ENCODE assay signal across 12 cellular contexts in genomic region chr1:25432749-25433388, GRCh38. TPM values are rescaled to one million over a fixed set of nuclear protein-coding genes. Genes with fewer than 3 reads are reported as not detected.
DNase-seq lines count a peak whose midpoint lies in the region; ATAC-seq and TF ChIP-seq lines count a peak whose summit lies in the region.
"Had no signal": no experiment of that assay in that cellular context is flagged by ENCODE, and none has a peak within 500 bp of the region (broad histone marks: within the 10 kb centered on the region; RNA-seq: fewer than 3 reads in every experiment).

No MANE protein-coding gene starts in this region.

- POLR2A ChIA-PET in activated CD8-positive, alpha-beta T cell treated with anti-CD3 and anti-CD28 coated beads for 36 hours (lab: Charles Lee) = no interaction called here
- POLR2A ChIA-PET in GM10248 (lab: Yijun Ruan, JAX) = no interaction called here

- intact Hi-C loops in mammary epithelial cell (cut with micrococcal nuclease) = loop anchor here (2.0 to 10.0 kb wide), 2 partner anchors 92 to 140 kb away; no protein-coding TSS in a partner anchor
- intact Hi-C loops in breast epithelium (cut with DNase I; ENCODE audit: low total_unique reads) = no loop called here
- intact Hi-C loops in activated CD8-positive, alpha-beta T cell treated with anti-CD3 and anti-CD28 coated beads for 36 hours (cut with micrococcal nuclease) = no loop called here

- in situ Hi-C loops in mammary epithelial cell (cut with MboI; ENCODE audit: low sequenced_read_pairs in 2 of 2) (no loop called here), GM13976 (cut with MboI; ENCODE audit: low sequenced_read_pairs, unreplicated experiment) (no loop called here)

- peak overlapping the region; percentile 86 for H3K4me3 Mint-ChIP-seq in activated CD8-positive, alpha-beta T cell treated with anti-CD3 and anti-CD28 coated beads for 36 hours
- peak overlapping the region; percentile 88 for H3K4me3 Mint-ChIP-seq in type B pancreatic cell

- H3K36me3 ChIP-seq in mammary epithelial cell (ENCODE audit: insufficient read depth, low read length) (no peaks in the 10 kb centered on the region), breast epithelium (no peaks in the 10 kb centered on the region)

- no peaks in the 10 kb centered on the region for H4K20me1 ChIP-seq in mammary epithelial cell (ENCODE audit: insufficient read depth, low read length)

- 92% methylated on average over 6 of the region's 6 CpGs for WGBS in mammary epithelial cell (ENCODE audit: low coverage, missing lambda C conversion rate)

- DNase-seq in mammary epithelial cell = no peak
- no peak for DNase-seq in breast epithelium (ENCODE audit: low spot score in 2 of 2)
- no peak for DNase-seq in activated CD8-positive, alpha-beta T cell treated with anti-CD3 and anti-CD28 coated beads for 36 hours
- DNase-seq in type B pancreatic cell (ENCODE audit: extremely low spot score, unreplicated experiment) = no peak
- no peak for DNase-seq in GM10248 (ENCODE audit: extremely low spot score)
- no peak for DNase-seq in islet precursor cell
- DNase-seq in GM13976 (ENCODE audit: low spot score) = no peak
- DNase-seq: dermis blood vessel endothelial cell, GOT3, NCI-H1105 treated with DMSO at 0.1 percent for 48 hours, sigmoid colon had no signal

- H3K4me1 Mint-ChIP-seq in activated CD8-positive, alpha-beta T cell treated with anti-CD3 and anti-CD28 coated beads for 36 hours (ENCODE audit: low read depth) = peaks cover 58% of the 10 kb centered on the region
- peaks cover 46% of the 10 kb centered on the region for H3K4me1 Mint-ChIP-seq in type B pancreatic cell (ENCODE audit: unreplicated experiment)

- no peaks in the 10 kb centered on the region for H3K9me3 ChIP-seq in mammary epithelial cell (replicated peaks; ENCODE audit: insufficient read depth, low read length)
- H3K9me3 ChIP-seq in breast epithelium = no peaks in the 10 kb centered on the region
- H3K9me3 ChIP-seq: sigmoid colon had no signal

- no TSS peak for BruUV-seq in mammary epithelial cell (replicated peaks; lab: Mats Ljungman, UMichigan)

- no peak overlapping the region for H2AFZ ChIP-seq in mammary epithelial cell (ENCODE audit: low read depth, low read length)

- no peak overlapping the region for H3K9ac ChIP-seq in mammary epithelial cell (ENCODE audit: insufficient read depth, low read length)

- H3K27ac ChIP-seq in mammary epithelial cell (ENCODE audit: insufficient read depth, low read depth, low read length) (no peak overlapping the region), breast epithelium (no peak overlapping the region), layer of hippocampus (ENCODE audit: low read depth, low read length) (peak overlapping the region; percentile 1)

- dilution Hi-C loops in mammary epithelial cell (cut with HindIII; ENCODE audit: low sequenced_read_pairs) = no loop called here

- CTCF ChIA-PET in mammary epithelial cell (lab: Charles Lee; ENCODE audit: low non-redundant PET) (no interaction called here), GM10248 (lab: Yijun Ruan, JAX) (interaction anchor here (1.0 to 2.3 kb wide), 3 partner anchors 8 to 22 kb away, joined by 3 to 7 read pairs (median 7); no protein-coding TSS in a partner anchor)
- CTCF ChIA-PET in activated CD8-positive, alpha-beta T cell treated with anti-CD3 and anti-CD28 coated beads for 36 hours (lab: Charles Lee) = interaction anchor here (1.3 to 1.8 kb wide), 4 partner anchors 9 to 132 kb away, joined by 3 to 5 read pairs (median 3); no protein-coding TSS in a partner anchor

- peaks cover 62% of the 10 kb centered on the region for H3K79me2 ChIP-seq in mammary epithelial cell (ENCODE audit: insufficient read depth, low read length)

- peak overlapping the region; percentile 85 for H3K27ac Mint-ChIP-seq in activated CD8-positive, alpha-beta T cell treated with anti-CD3 and anti-CD28 coated beads for 36 hours
- no peak overlapping the region for H3K27ac Mint-ChIP-seq in type B pancreatic cell

- no peak overlapping the region for H3K4me3 ChIP-seq in mammary epithelial cell (replicated peaks in 1 of 3; ENCODE audit: insufficient read depth in 1 of 3, low read depth in 2 of 3, low read length in 3 of 3)
- H3K4me3 ChIP-seq in breast epithelium = no peak overlapping the region

- H3K4me1 ChIP-seq in mammary epithelial cell (ENCODE audit: insufficient read depth, low read length) (peaks cover 21% of the 10 kb centered on the region), breast epithelium (peaks cover 4 to 11% of the 10 kb centered on the region in 2 donors)

- H3K27me3 ChIP-seq in mammary epithelial cell (ENCODE audit: insufficient read depth, low read length) (no peaks in the 10 kb centered on the region), breast epithelium (no peaks in the 10 kb centered on the region), layer of hippocampus (ENCODE audit: control insufficient read depth, insufficient read depth, low read length) (no peaks in the 10 kb centered on the region)
- H3K27me3 ChIP-seq: sigmoid colon had no signal

- peak overlapping the region; percentile 89 for H3K4me2 ChIP-seq in mammary epithelial cell (ENCODE audit: insufficient read depth, low read depth, low read length)

- no peak for TF ChIP-seq POLR2A in breast epithelium (IDR thresholded peaks at IDR 0.05)

- H3K9me3 Mint-ChIP-seq in activated CD8-positive, alpha-beta T cell treated with anti-CD3 and anti-CD28 coated beads for 36 hours = no peaks in the 10 kb centered on the region
- H3K9me3 Mint-ChIP-seq in type B pancreatic cell = no peaks in the 10 kb centered on the region

- no peaks in the 10 kb centered on the region for H3K27me3 Mint-ChIP-seq in activated CD8-positive, alpha-beta T cell treated with anti-CD3 and anti-CD28 coated beads for 36 hours
- H3K27me3 Mint-ChIP-seq in type B pancreatic cell = no peaks in the 10 kb centered on the region

- ATAC-seq in activated CD8-positive, alpha-beta T cell treated with anti-CD3 and anti-CD28 coated beads for 36 hours = no peak

- H3K36me3 Mint-ChIP-seq in activated CD8-positive, alpha-beta T cell treated with anti-CD3 and anti-CD28 coated beads for 36 hours (ENCODE audit: low read depth) = peaks cover 9% of the 10 kb centered on the region
- no peaks in the 10 kb centered on the region for H3K36me3 Mint-ChIP-seq in type B pancreatic cell

- no peak for TF ChIP-seq CTCF in mammary epithelial cell (conservative IDR thresholded peaks at IDR 0.05 in 1 of 2, IDR thresholded peaks at IDR 0.05 in 1 of 2; ENCODE audit: extremely low read depth in 1 of 2, insufficient read depth in 1 of 2, low read depth in 1 of 2, low read length in 2 of 2)
- no peak for TF ChIP-seq CTCF in breast epithelium (IDR thresholded peaks at IDR 0.05)
- TF ChIP-seq CTCF in activated CD8-positive, alpha-beta T cell treated with anti-CD3 and anti-CD28 coated beads for 36 hours (IDR thresholded peaks at IDR 0.05) = peak; percentile 4
- no peak for TF ChIP-seq CTCF in type B pancreatic cell (conservative IDR thresholded peaks at IDR 0.05)
- no peak for TF ChIP-seq CTCF in GM10248 (IDR thresholded peaks at IDR 0.05; ENCODE audit: control extremely low read depth, extremely low read depth, low read depth, missing control alignments)
- TF ChIP-seq CTCF in GM13976 (IDR thresholded peaks at IDR 0.05; ENCODE audit: borderline replicate concordance, control extremely low read depth, extremely low read depth, insufficient read depth, missing control alignments) = no peak

RNA-seq across cellular contexts. Expression of gene MACO1, which starts 2.2 kb away (rescaled TPM):
- 10 to 100 TPM; 16.8 to 17.4 TPM for total RNA-seq in mammary epithelial cell
- 8.8 TPM for polyA plus RNA-seq in mammary epithelial cell
- 10.4 TPM for polyA minus RNA-seq in mammary epithelial cell
- 10 to 100 TPM; 15.0 to 24.0 (median 17.7) TPM for total RNA-seq in breast epithelium
- total RNA-seq in activated CD8-positive, alpha-beta T cell treated with anti-CD3 and anti-CD28 coated beads for 36 hours = 10 to 100 TPM; 17.1 to 18.0 TPM
- total RNA-seq in type B pancreatic cell (ENCODE audit: low replicate concordance) = 20.8 and 22.0 TPM in 2 replicates

RNA-seq across cellular contexts. Expression of gene RHCE, which starts 12.2 kb away (rescaled TPM):
- total RNA-seq in mammary epithelial cell = under 1 TPM in 1 of 2 donors, not detected in 1; 0.17 TPM
- 0.32 TPM for polyA plus RNA-seq in mammary epithelial cell
- not detected for polyA minus RNA-seq in mammary epithelial cell
- total RNA-seq in breast epithelium = under 1 TPM in 2 of 3 donors, not detected in 1; 0.32 to 0.66 TPM
- under 1 TPM; 0.50 to 0.56 TPM for total RNA-seq in activated CD8-positive, alpha-beta T cell treated with anti-CD3 and anti-CD28 coated beads for 36 hours
- total RNA-seq in type B pancreatic cell (ENCODE audit: low replicate concordance) = 0.39 and 0.88 TPM in 2 replicates
